In the genomic region with DNA sequence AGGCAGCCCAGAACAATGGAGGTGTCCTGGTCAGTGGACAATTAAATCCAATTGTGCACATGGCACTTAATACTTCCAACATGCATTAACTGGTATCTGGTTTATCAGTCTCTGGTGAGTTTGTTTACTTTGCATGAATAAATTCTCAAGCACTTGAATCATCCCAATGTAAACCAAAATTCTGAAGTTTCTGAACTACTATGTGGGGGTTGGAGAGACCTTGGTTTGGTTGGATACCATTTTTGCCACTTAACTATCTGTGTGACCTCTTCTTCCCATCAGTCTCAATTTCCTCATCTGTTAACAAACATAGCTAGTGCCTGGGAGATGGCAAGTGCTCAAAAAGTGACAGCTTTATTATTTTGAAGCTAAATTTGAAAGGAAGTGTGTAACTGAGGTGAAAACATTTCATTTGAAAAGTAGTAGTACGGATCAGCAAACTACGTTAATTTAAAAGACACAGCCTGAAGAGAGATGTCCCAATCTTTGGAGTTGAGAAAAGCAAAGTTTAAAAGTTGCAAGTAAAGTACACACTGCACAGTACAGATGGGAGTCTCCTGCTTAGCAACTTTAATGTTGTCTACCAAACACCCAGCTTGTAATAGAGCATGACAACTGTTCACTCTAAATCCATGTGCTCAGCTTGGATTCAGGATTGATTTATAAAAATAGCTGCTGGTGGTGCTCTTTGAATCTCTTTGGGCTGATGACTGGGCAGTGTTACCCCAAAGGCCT, we compare ENCODE assay signal across 1 cellular context.
TF ChIP-seq lines count a peak whose summit lies in the region.

No MANE protein-coding gene starts in this region.

TF ChIP-seq in A549, 52 proteins besides CTCF, POLR2A, EP300 and RAD21 (continued from another document):
- TF ChIP-seq NFE2L2 (conservative IDR thresholded peaks at IDR 0.05; ENCODE audit: low read length), result no peak
